ENCODE assay signal across 22 cellular contexts in the genomic region with DNA sequence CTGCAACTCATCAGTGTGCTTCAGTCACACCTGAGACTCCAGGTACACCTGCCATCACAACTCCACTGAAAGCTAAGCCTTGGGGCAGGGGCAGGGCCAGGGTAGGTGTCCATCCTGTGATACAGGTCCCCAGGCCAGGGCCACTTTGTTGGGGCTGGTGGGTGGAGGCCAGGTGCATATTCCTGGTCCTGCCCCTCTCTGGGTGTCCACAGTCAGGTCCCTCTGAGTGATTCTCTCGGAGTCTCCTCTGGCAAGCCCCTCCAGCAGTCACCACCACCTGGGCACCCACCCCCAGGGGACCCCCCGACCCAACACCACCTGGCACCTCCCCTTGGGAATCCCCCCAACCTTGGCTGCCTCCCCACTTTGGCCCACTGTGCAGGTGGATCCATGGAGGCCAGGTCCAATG. TPM values are rescaled to one million over a fixed set of nuclear protein-coding genes. Genes with fewer than 3 reads are reported as not detected.
"Had no signal": no experiment of that assay in that cellular context is flagged by ENCODE, and none has a peak within 500 bp of the region (broad histone marks: within the 10 kb centered on the region; RNA-seq: fewer than 3 reads in every experiment).

No MANE protein-coding gene starts in this region.

- H3K9me3 ChIP-seq: testis had no signal

- H3K27ac ChIP-seq: parathyroid adenoma, testis had no signal

- H3K4me1 Mint-ChIP-seq: activated T-helper 17 cell treated with anti-CD3 and anti-CD28 coated beads, Interleukin-2, amount 50 U/mL, for 72 hours; endodermal cell; immature natural killer cell had no signal

- H3K4me3 ChIP-seq: testis had no signal

- H3K27me3 ChIP-seq: testis had no signal

- H3K9ac ChIP-seq: parathyroid adenoma had no signal

- H2AFZ ChIP-seq: parathyroid adenoma had no signal

- H3K9me3 Mint-ChIP-seq: activated naive CD4-positive, alpha-beta T cell treated with anti-CD3 and anti-CD28 coated beads for 36 hours; activated T-helper 17 cell treated with anti-CD3 and anti-CD28 coated beads, Interleukin-2, amount 50 U/mL, for 72 hours; brain; endodermal cell; immature natural killer cell; neural crest cell; stimulated activated naive CD8-positive, alpha-beta T cell treated with anti-CD3 and anti-CD28 coated beads, Interleukin-15, Interleukin-2, amounts not matched to agents 100 ng/mL and 50 ng/mL, for 24 hours had no signal

- H3K27ac Mint-ChIP-seq: activated naive CD4-positive, alpha-beta T cell treated with anti-CD3 and anti-CD28 coated beads for 36 hours; activated T-helper 17 cell treated with anti-CD3 and anti-CD28 coated beads, Interleukin-2, amount 50 U/mL, for 72 hours; endodermal cell; immature natural killer cell; stimulated activated naive CD8-positive, alpha-beta T cell treated with anti-CD3 and anti-CD28 coated beads, Interleukin-15, Interleukin-2, amounts not matched to agents 100 ng/mL and 50 ng/mL, for 24 hours had no signal

- H3K4me1 ChIP-seq: parathyroid adenoma had no signal

- H3K79me2 ChIP-seq: parathyroid adenoma had no signal

- ATAC-seq: activated T-helper 17 cell treated with anti-CD3 and anti-CD28 coated beads, Interleukin-2, amount 50 U/mL, for 72 hours; esophagus mucosa; left colon had no signal

- DNase-seq: activated CD4-positive, alpha-beta T cell treated with anti-CD3 and anti-CD28 coated beads, Interleukin-2, amount 50 U/mL, for 1 hour; activated naive CD4-positive, alpha-beta T cell treated with anti-CD3 and anti-CD28 coated beads for 36 hours; activated T-cell treated with anti-CD3 and anti-CD28 coated beads for 4 hours; amniotic stem cell; cerebellar nuclear complex; dermis blood vessel endothelial cell; endodermal cell; immature natural killer cell; mesenchymal stem cell; stimulated activated CD4-positive, alpha-beta T cell treated with anti-CD3 and anti-CD28 coated beads, Interleukin-4, amount 100 ng/mL, for 1 hour; stimulated activated CD8-positive, alpha-beta memory T cell treated with anti-CD3 and anti-CD28 coated beads, Interleukin-4, amount 100 ng/mL, for 48 hours; testis had no signal

- H3K27me3 Mint-ChIP-seq: activated T-helper 17 cell treated with anti-CD3 and anti-CD28 coated beads, Interleukin-2, amount 50 U/mL, for 72 hours; stimulated activated naive CD8-positive, alpha-beta T cell treated with anti-CD3 and anti-CD28 coated beads, Interleukin-15, Interleukin-2, amounts not matched to agents 100 ng/mL and 50 ng/mL, for 24 hours had no signal

- H3K4me3 Mint-ChIP-seq: activated naive CD4-positive, alpha-beta T cell treated with anti-CD3 and anti-CD28 coated beads for 36 hours; activated T-helper 17 cell treated with anti-CD3 and anti-CD28 coated beads, Interleukin-2, amount 50 U/mL, for 72 hours; brain; endodermal cell; immature natural killer cell; neural crest cell; stimulated activated naive CD8-positive, alpha-beta T cell treated with anti-CD3 and anti-CD28 coated beads, Interleukin-15, Interleukin-2, amounts not matched to agents 100 ng/mL and 50 ng/mL, for 24 hours had no signal

- H3K36me3 Mint-ChIP-seq: immature natural killer cell had no signal

RNA-seq across cellular contexts. Expression of gene ACR, which starts 9.5 kb away (rescaled TPM):
- total RNA-seq: activated CD8-positive, alpha-beta memory T cell treated with anti-CD3 and anti-CD28 coated beads for 36 hours; activated naive CD4-positive, alpha-beta T cell treated with anti-CD3 and anti-CD28 coated beads for 36 hours; activated T-helper 17 cell treated with anti-CD3 and anti-CD28 coated beads, Interleukin-2, amount 50 U/mL, for 72 hours; neural crest cell; T-helper 1 cell treated with Interleukin-12 subunit alpha and Interleukin-12 subunit beta and Interleukin-4 antibody, amounts not matched to agents 30 ng/mL and 1 ng/mL, for 36 hours; urinary bladder had no signal
- polyA plus RNA-seq: immature natural killer cell had no signal

RNA-seq across cellular contexts. Expression of gene SHANK3, which starts 55.9 kb away (rescaled TPM):
- total RNA-seq: T-helper 1 cell treated with Interleukin-12 subunit alpha and Interleukin-12 subunit beta and Interleukin-4 antibody, amounts not matched to agents 30 ng/mL and 1 ng/mL, for 36 hours had no signal
- polyA plus RNA-seq: immature natural killer cell had no signal
